In the genomic region with DNA sequence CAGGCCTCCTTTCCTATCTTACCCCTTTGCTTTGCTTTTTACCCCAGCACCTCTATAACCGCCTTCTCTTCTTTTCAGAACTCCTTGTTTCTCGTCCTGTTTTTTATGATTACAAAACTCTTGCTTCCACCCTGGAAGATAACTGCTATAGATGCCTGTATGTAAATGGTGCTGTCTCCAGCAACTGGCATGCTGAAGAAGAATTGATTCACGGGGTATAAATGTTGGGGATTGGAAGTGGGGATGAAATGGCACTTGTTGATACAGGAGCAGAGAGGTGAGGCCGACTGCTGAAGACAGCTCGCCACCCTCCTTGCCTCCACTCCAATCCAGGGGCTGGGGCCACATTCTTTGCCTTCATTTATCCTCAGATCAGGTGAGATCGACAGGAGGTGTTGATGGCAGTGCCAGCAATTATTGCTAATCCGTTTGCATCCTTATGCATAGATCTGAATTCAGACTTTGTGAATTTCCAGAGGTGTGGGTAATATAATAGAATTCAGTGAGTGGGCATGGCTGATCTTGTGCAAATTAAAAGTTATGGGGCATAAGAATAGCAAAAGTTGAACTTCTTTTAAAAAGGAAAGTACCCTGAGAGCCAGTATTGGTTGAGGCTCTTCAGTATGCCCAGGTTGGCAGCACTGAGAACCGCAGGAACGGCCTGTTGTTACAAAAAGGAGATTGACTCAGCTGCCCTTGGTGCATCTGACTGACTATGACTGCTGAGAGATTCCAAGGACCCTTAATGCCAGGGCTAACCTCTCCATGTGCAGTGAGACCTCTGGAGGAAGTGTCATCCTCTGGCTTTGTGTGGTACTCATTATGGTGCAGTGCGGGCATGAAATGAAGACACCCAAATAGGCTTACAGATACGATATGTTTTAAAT, we compare ENCODE assay signal across 8 cellular contexts. TPM values are rescaled to one million over a fixed set of nuclear protein-coding genes. Genes with fewer than 3 reads are reported as not detected.
DNase-seq lines count a peak whose midpoint lies in the region; ATAC-seq and TF ChIP-seq lines count a peak whose summit lies in the region.

No MANE protein-coding gene starts in this region.

- no peak for TF ChIP-seq CTCF in NB4 (IDR thresholded peaks at IDR 0.05; ENCODE audit: low read depth, low read length)
- no peak for TF ChIP-seq CTCF in left ventricle myocardium inferior (IDR thresholded peaks at IDR 0.05; ENCODE audit: borderline replicate concordance)
- no peak for TF ChIP-seq CTCF in GM13977 (IDR thresholded peaks at IDR 0.05; ENCODE audit: extremely low read depth, insufficient read depth, missing control alignments)

- peaks cover 56% of the 10 kb centered on the region for H3K36me3 Mint-ChIP-seq in activated naive CD8-positive, alpha-beta T cell treated with anti-CD3 and anti-CD28 coated beads, Interleukin-2, amount 10 ng/mL, durations not matched to agents 7 days and 5 days

- peaks cover under 1% of the 10 kb centered on the region for H3K27me3 Mint-ChIP-seq in activated naive CD8-positive, alpha-beta T cell treated with anti-CD3 and anti-CD28 coated beads, Interleukin-2, amount 10 ng/mL, durations not matched to agents 7 days and 5 days

- H3K9me3 Mint-ChIP-seq in activated naive CD8-positive, alpha-beta T cell treated with anti-CD3 and anti-CD28 coated beads, Interleukin-2, amount 10 ng/mL, durations not matched to agents 7 days and 5 days, result no peaks in the 10 kb centered on the region

- peak; percentile 50 for DNase-seq in Daoy (ENCODE audit: low read depth)
- peak; percentile 37 for DNase-seq in NB4 (ENCODE audit: low read depth)
- DNase-seq in activated naive CD8-positive, alpha-beta T cell treated with anti-CD3 and anti-CD28 coated beads, Interleukin-2, amount 10 ng/mL, durations not matched to agents 7 days and 5 days, result peak; percentile 33
- no peak for DNase-seq in left ventricle myocardium inferior
- DNase-seq in GM13977 (ENCODE audit: low spot score), result no peak
- DNase-seq in iPS-NIHi7 (ENCODE audit: extremely low spot score), result no peak

- H3K4me3 Mint-ChIP-seq in activated naive CD8-positive, alpha-beta T cell treated with anti-CD3 and anti-CD28 coated beads, Interleukin-2, amount 10 ng/mL, durations not matched to agents 7 days and 5 days, result peak overlapping the region; percentile 100

- H3K36me3 ChIP-seq in left ventricle myocardium inferior (peaks cover 81% of the 10 kb centered on the region), skeletal muscle tissue (ENCODE audit: control insufficient read depth in 3 of 3, insufficient read depth in 3 of 3, low read length in 3 of 3) (peaks cover 44 to 80% (median 60%) of the 10 kb centered on the region in 3 donors)

- H3K9me3 ChIP-seq in left ventricle myocardium inferior (replicated peaks) (no peaks in the 10 kb centered on the region), skeletal muscle tissue (ENCODE audit: control insufficient read depth in 3 of 3, low read length in 3 of 3) (no peaks in the 10 kb centered on the region)

- H3K9ac ChIP-seq in skeletal muscle tissue (ENCODE audit: low read depth in 1 of 3, low read length in 3 of 3), result peak overlapping the region; percentile 99 to 100 (median 100)

- in situ Hi-C loops in GM13977 (cut with MboI; ENCODE audit: low pct_unique_long_range_greater_than_20kb, low sequenced_read_pairs, unreplicated experiment), result loop anchor here (10.0 kb wide), 1 partner anchor 57 kb away; no protein-coding TSS in a partner anchor

- peak overlapping the region; percentile 76 for H3K4me3 ChIP-seq in NB4 (ENCODE audit: low read depth, low read length)
- H3K4me3 ChIP-seq in left ventricle myocardium inferior, result peak overlapping the region; percentile 80
- peak overlapping the region; percentile 90 to 100 (median 90) for H3K4me3 ChIP-seq in skeletal muscle tissue (ENCODE audit: low read length in 3 of 3)

- H3K27me3 ChIP-seq in left ventricle myocardium inferior (ENCODE audit: low read depth) (no peaks in the 10 kb centered on the region), skeletal muscle tissue (ENCODE audit: control insufficient read depth in 3 of 3, insufficient read depth in 3 of 3, low read length in 3 of 3) (no peaks in the 10 kb centered on the region)

- H3K27ac Mint-ChIP-seq in activated naive CD8-positive, alpha-beta T cell treated with anti-CD3 and anti-CD28 coated beads, Interleukin-2, amount 10 ng/mL, durations not matched to agents 7 days and 5 days, result peak overlapping the region; percentile 100

- intact Hi-C loops in left ventricle myocardium inferior (cut with micrococcal nuclease), result no loop called here

- POLR2A ChIA-PET in activated naive CD8-positive, alpha-beta T cell treated with anti-CD3 and anti-CD28 coated beads, Interleukin-2, amount 10 ng/mL, durations not matched to agents 7 days and 5 days (lab: Charles Lee), result interaction anchor here (0.5 to 19.6 kb wide), 7 partner anchors 9 to 185 kb away, joined by 3 to 2884 read pairs (median 7); a partner anchor contains a TSS

- H3K4me1 ChIP-seq in left ventricle myocardium inferior, result peaks cover 97% of the 10 kb centered on the region
- H3K4me1 ChIP-seq in skeletal muscle tissue (ENCODE audit: control insufficient read depth in 3 of 3, insufficient read depth in 3 of 3, low read length in 3 of 3), result peaks cover 48 to 54% (median 51%) of the 10 kb centered on the region in 3 donors

- peak; percentile 13 for TF ChIP-seq POLR2A in NB4 (IDR thresholded peaks at IDR 0.05; ENCODE audit: extremely low read depth, insufficient read length)

- no peak for ATAC-seq in activated naive CD8-positive, alpha-beta T cell treated with anti-CD3 and anti-CD28 coated beads, Interleukin-2, amount 10 ng/mL, durations not matched to agents 7 days and 5 days (ENCODE audit: low read depth)
- no peak for ATAC-seq in HG03095 (IDR thresholded peaks at IDR 0.05; ENCODE audit: unreplicated experiment)

- H3K4me1 Mint-ChIP-seq in activated naive CD8-positive, alpha-beta T cell treated with anti-CD3 and anti-CD28 coated beads, Interleukin-2, amount 10 ng/mL, durations not matched to agents 7 days and 5 days, result peaks cover 73% of the 10 kb centered on the region

- H3K27ac ChIP-seq in left ventricle myocardium inferior (replicated peaks) (peak overlapping the region; percentile 100), skeletal muscle tissue (ENCODE audit: low read depth, low read length) (peak overlapping the region; percentile 99)

RNA-seq across cellular contexts. Expression of a gene that starts 5.3 kb away (rescaled TPM):
- 1.8 and 2.6 TPM in 2 replicates for total RNA-seq in Daoy (2014; rRNA removed; shearing (Covaris generic))
- total RNA-seq in activated naive CD8-positive, alpha-beta T cell treated with anti-CD3 and anti-CD28 coated beads, Interleukin-2, amount 10 ng/mL, durations not matched to agents 7 days and 5 days, result 100 to 1,000 TPM; 402 to 407 TPM
- total RNA-seq in left ventricle myocardium inferior (405 TPM), skeletal muscle tissue (26.1 TPM)

RNA-seq across cellular contexts. Expression of a gene that starts 41.5 kb away (rescaled TPM):
- 48.9 and 62.3 TPM in 2 replicates for total RNA-seq in Daoy (2014; rRNA removed; shearing (Covaris generic))
- 10 to 100 TPM; 51.5 to 55.4 TPM for total RNA-seq in activated naive CD8-positive, alpha-beta T cell treated with anti-CD3 and anti-CD28 coated beads, Interleukin-2, amount 10 ng/mL, durations not matched to agents 7 days and 5 days
- total RNA-seq in left ventricle myocardium inferior (8.4 TPM), skeletal muscle tissue (8.4 TPM)

RNA-seq across cellular contexts. Expression of a gene that starts 45.5 kb away (rescaled TPM):
- 0.23 TPM in 1 of 2 replicates, not detected in the other for total RNA-seq in Daoy (2014; rRNA removed; shearing (Covaris generic))
- 10 to 100 TPM; 25.5 to 29.6 TPM for total RNA-seq in activated naive CD8-positive, alpha-beta T cell treated with anti-CD3 and anti-CD28 coated beads, Interleukin-2, amount 10 ng/mL, durations not matched to agents 7 days and 5 days
- 5.0 TPM for total RNA-seq in left ventricle myocardium inferior
- total RNA-seq in skeletal muscle tissue, result 3.7 TPM

Comparison
In these comparisons a context has a peak if more than half of its experiments do, and no peak if none do; other contexts are left out.
1. DNase-seq: peak in Daoy (single experiment), NB4 (single experiment) and activated naive CD8-positive, alpha-beta T cell treated with anti-CD3 and anti-CD28 coated beads, Interleukin-2, amount 10 ng/mL, durations not matched to agents 7 days and 5 days (single experiment); none in left ventricle myocardium inferior (single experiment), GM13977 (single experiment) and iPS-NIHi7 (single experiment).
2. RNA of a gene that starts 5.3 kb away (total RNA-seq): 402 to 407 TPM in activated naive CD8-positive, alpha-beta T cell treated with anti-CD3 and anti-CD28 coated beads, Interleukin-2, amount 10 ng/mL, durations not matched to agents 7 days and 5 days and 405 TPM in left ventricle myocardium inferior (single experiment); 26.1 TPM in skeletal muscle tissue (single experiment) and 1.8 to 2.6 TPM in Daoy; every median in the first group is over 10 times any median in the second.
3. Peak in every context shown above with its lines, with median percentiles within 50 percentile points of each other: H3K4me3 ChIP-seq.